Comparison of ENCODE assay signal across 8 cellular contexts in genomic region chr1:24186711-24186992, GRCh38. TPM values are rescaled to one million over a fixed set of nuclear protein-coding genes. Genes with fewer than 3 reads are reported as not detected.
DNase-seq lines count a peak whose midpoint lies in the region; ATAC-seq and TF ChIP-seq lines count a peak whose summit lies in the region.

No MANE protein-coding gene starts in this region.

- no peak for ATAC-seq in upper lobe of left lung (ENCODE audit: low FRiP score in 2 of 2)
- no peak for ATAC-seq in HG03045 (IDR thresholded peaks at IDR 0.05; ENCODE audit: unreplicated experiment)

- peaks cover 1% of the 10 kb centered on the region for H3K36me3 Mint-ChIP-seq in activated naive CD4-positive, alpha-beta T cell treated with anti-CD3 and anti-CD28 coated beads for 36 hours (ENCODE audit: low read depth)

- H3K4me1 ChIP-seq in breast epithelium (no peaks in the 10 kb centered on the region), mesodermal cell (ENCODE audit: control insufficient read depth, insufficient read depth, low read length, poor library complexity, severe bottlenecking) (peaks cover 5% of the 10 kb centered on the region), upper lobe of left lung (peaks cover 13 to 35% (median 23%) of the 10 kb centered on the region in 4 donors)

- TF ChIP-seq CTCF in breast epithelium (IDR thresholded peaks at IDR 0.05): no peak
- TF ChIP-seq CTCF in upper lobe of left lung (IDR thresholded peaks at IDR 0.05): no peak

- intact Hi-C loops in activated naive CD4-positive, alpha-beta T cell treated with anti-CD3 and anti-CD28 coated beads for 36 hours (cut with micrococcal nuclease): loop anchor here (2.0 to 5.0 kb wide), 3 partner anchors 228 to 561 kb away; partner anchors contain the start of genes CLIC4 and PNRC2
- intact Hi-C loops in breast epithelium (cut with DNase I; ENCODE audit: low total_unique reads): no loop called here

- H3K27me3 ChIP-seq in breast epithelium: no peaks in the 10 kb centered on the region
- peaks cover 0 to 14% (median 3%) of the 10 kb centered on the region in 4 donors for H3K27me3 ChIP-seq in upper lobe of left lung

- H3K4me3 Mint-ChIP-seq in activated naive CD4-positive, alpha-beta T cell treated with anti-CD3 and anti-CD28 coated beads for 36 hours: peak overlapping the region; percentile 79

- H3K9me3 ChIP-seq in breast epithelium (no peaks in the 10 kb centered on the region), mesodermal cell (ENCODE audit: control insufficient read depth, low read length) (no peaks in the 10 kb centered on the region), upper lobe of left lung (no peaks in the 10 kb centered on the region)

- H3K36me3 ChIP-seq in breast epithelium (no peaks in the 10 kb centered on the region), mesodermal cell (ENCODE audit: control insufficient read depth, insufficient read depth, low read length) (no peaks in the 10 kb centered on the region), upper lobe of left lung (no peaks in the 10 kb centered on the region)

- TF ChIP-seq POLR2A in breast epithelium (IDR thresholded peaks at IDR 0.05): no peak
- TF ChIP-seq POLR2A in upper lobe of left lung (IDR thresholded peaks at IDR 0.05): no peak

- H3K4me3 ChIP-seq in breast epithelium (peak overlapping the region; percentile 45 to 88 (median 73)), mesodermal cell (ENCODE audit: extremely low read depth, insufficient read depth, low read length, poor library complexity, severe bottlenecking) (peak overlapping the region; percentile 48), upper lobe of left lung (peak overlapping the region in 3 of 4 donors; percentile 56 to 69 (median 66))

- H3K27ac ChIP-seq in breast epithelium (peak overlapping the region; percentile 93 to 94), mesodermal cell (ENCODE audit: low read depth, low read length, severe bottlenecking) (no peak overlapping the region), upper lobe of left lung (peak overlapping the region; percentile 37 to 82 (median 46))

- peaks cover 2% of the 10 kb centered on the region for H3K9me3 Mint-ChIP-seq in activated naive CD4-positive, alpha-beta T cell treated with anti-CD3 and anti-CD28 coated beads for 36 hours

- H3K27me3 Mint-ChIP-seq in activated naive CD4-positive, alpha-beta T cell treated with anti-CD3 and anti-CD28 coated beads for 36 hours (ENCODE audit: low read depth): peaks cover 3% of the 10 kb centered on the region

- WGBS in mesodermal cell (ENCODE audit: insufficient coverage in 2 of 2), 2 experiments: 42 to 51% methylated on average over 6 of the region's 8 CpGs
- 45 to 46% methylated on average over 8 of the region's 8 CpGs for WGBS in upper lobe of left lung, 2 donors

- H3K27ac Mint-ChIP-seq in activated naive CD4-positive, alpha-beta T cell treated with anti-CD3 and anti-CD28 coated beads for 36 hours: no peak overlapping the region

- peaks cover 44% of the 10 kb centered on the region for H3K4me1 Mint-ChIP-seq in activated naive CD4-positive, alpha-beta T cell treated with anti-CD3 and anti-CD28 coated beads for 36 hours (ENCODE audit: low read depth)

- DNase-seq in activated naive CD4-positive, alpha-beta T cell treated with anti-CD3 and anti-CD28 coated beads for 36 hours: no peak
- no peak for DNase-seq in activated naive CD4-positive, alpha-beta T cell treated with anti-CD3 and anti-CD28 coated beads, Interleukin-2, amount 50 U/mL, for 16 hours
- no peak for DNase-seq in breast epithelium (ENCODE audit: low spot score in 2 of 2)
- DNase-seq in upper lobe of left lung: no peak
- no peak for DNase-seq in DMS79 treated with DMSO at 0.1 percent for 48 hours (lab: John Stamatoyannopoulos, UW)
- DNase-seq in mesenteric fat pad (ENCODE audit: low spot score): no peak

- no peak for TF ChIP-seq EP300 in upper lobe of left lung (IDR thresholded peaks at IDR 0.05)

- CTCF ChIA-PET in activated naive CD4-positive, alpha-beta T cell treated with anti-CD3 and anti-CD28 coated beads for 36 hours (lab: Charles Lee): interaction anchor here (1.8 to 4.0 kb wide), 4 partner anchors 12 to 37 kb away, joined by 6 to 15 read pairs (median 10); no protein-coding TSS in a partner anchor

RNA-seq across cellular contexts. Expression of gene IFNLR1, which starts 0.4 kb away (rescaled TPM):
- 1 to 10 TPM; 4.3 to 4.6 TPM for total RNA-seq in activated naive CD4-positive, alpha-beta T cell treated with anti-CD3 and anti-CD28 coated beads for 36 hours
- total RNA-seq in breast epithelium (10 to 100 TPM in 1 of 3 donors, 1 to 10 TPM in 1, under 1 TPM in 1; under 0.01 to 10.7 (median 3.9) TPM), upper lobe of left lung (10 to 100 TPM in 2 of 6 donors, 1 to 10 TPM in 4; 4.1 to 15.5 (median 6.8) TPM), mesenteric fat pad (0.22 TPM)
- polyA plus RNA-seq in mesodermal cell (2013, experiment 1 of 2): 0.41 TPM
- 0.35 TPM for polyA plus RNA-seq in mesodermal cell (2013, experiment 2 of 2)

RNA-seq across cellular contexts. Expression of gene IL22RA1, which starts 43.7 kb away (rescaled TPM):
- not detected for total RNA-seq in activated naive CD4-positive, alpha-beta T cell treated with anti-CD3 and anti-CD28 coated beads for 36 hours
- under 1 TPM in 2 of 3 donors, not detected in 1; 0.73 to 0.98 TPM for total RNA-seq in breast epithelium
- polyA plus RNA-seq in mesodermal cell (2013, experiment 1 of 2): 0.15 TPM
- polyA plus RNA-seq in mesodermal cell (2013, experiment 2 of 2): not detected
- total RNA-seq in upper lobe of left lung: 1 to 10 TPM in 3 of 6 donors, under 1 TPM in 3; 0.15 to 1.4 (median 0.90) TPM
- total RNA-seq in mesenteric fat pad: not detected
